In genomic region chr18:14964976-14965375, GRCh38 we compare ENCODE assay signal across 7 cellular contexts.
A peak's percentile ranks its signal among the peaks of the same experiment; 100 is the strongest.
DNase-seq lines count a peak whose midpoint lies in the region; FAIRE-seq and TF ChIP-seq lines count a peak whose summit lies in the region.
"Not testable (repeated sequence)": the region's sequence is repeated elsewhere in the genome, so short reads cannot be mapped to it uniquely, and the experiment has no call there.

No MANE protein-coding gene starts in this region.

- TF ChIP-seq POLR2A in esophagus muscularis mucosa (IDR thresholded peaks at IDR 0.05; ENCODE audit: low read depth); lower leg skin (IDR thresholded peaks at IDR 0.05); thyroid gland (IDR thresholded peaks at IDR 0.05): not testable (repeated sequence)

- H3K4me3 ChIP-seq in astrocyte (ENCODE audit: insufficient read depth, low read depth, low read length); esophagus muscularis mucosa; lower leg skin (ENCODE audit: low read depth, poor library complexity, severe bottlenecking); osteoblast (ENCODE audit: insufficient read depth, low read length); parathyroid adenoma (ENCODE audit: low read depth, low read length); thyroid gland (replicated peaks in 1 of 3): not testable (repeated sequence)

- H3K27ac Mint-ChIP-seq in astrocyte (ENCODE audit: unreplicated experiment) = peak overlapping the region; percentile 6

- H3K9me3 ChIP-seq in astrocyte (ENCODE audit: insufficient read depth, low read depth, low read length); esophagus muscularis mucosa; osteoblast (ENCODE audit: low read depth, low read length); parathyroid adenoma (ENCODE audit: control insufficient read depth, low read length); thyroid gland: not testable (repeated sequence)

- H3K4me3 Mint-ChIP-seq in astrocyte (ENCODE audit: unreplicated experiment) = not testable (repeated sequence)

- H3K4me2 ChIP-seq in astrocyte (ENCODE audit: low read length); osteoblast (ENCODE audit: insufficient read depth, low read length): not testable (repeated sequence)
- peak overlapping the region; percentile 22 for H3K4me2 ChIP-seq in parathyroid adenoma (ENCODE audit: low read length)

- 88% methylated on average over 4 of the region's 4 CpGs for WGBS in esophagus muscularis mucosa
- WGBS in lower leg skin, 2 donors = 81 to 87% methylated on average over 4 of the region's 4 CpGs
- WGBS in thyroid gland, 2 donors = 60 to 83% methylated on average over 4 of the region's 4 CpGs

- intact Hi-C loops in esophagus muscularis mucosa (cut with DNase I); lower leg skin (cut with DNase I; ENCODE audit: low total_unique reads); thyroid gland (cut with DNase I): not testable (repeated sequence)

- not testable (repeated sequence) for H3K4me1 ChIP-seq in astrocyte (ENCODE audit: insufficient read depth, low read length); esophagus muscularis mucosa; parathyroid adenoma
- H3K4me1 ChIP-seq in osteoblast (ENCODE audit: insufficient read depth, low read length) (peaks cover 20% of the 10 kb centered on the region), thyroid gland (peaks cover 24 to 32% of the 10 kb centered on the region in 2 donors)

- H4K20me1 ChIP-seq in astrocyte (ENCODE audit: insufficient read depth, low read length); osteoblast (ENCODE audit: insufficient read depth, low read length): not testable (repeated sequence)

- not testable (repeated sequence) for TF ChIP-seq CTCF in astrocyte (IDR thresholded peaks at IDR 0.05; ENCODE audit: insufficient read depth, low read depth, low read length); esophagus muscularis mucosa (IDR thresholded peaks at IDR 0.05); lower leg skin (IDR thresholded peaks at IDR 0.05); osteoblast (IDR thresholded peaks at IDR 0.05; ENCODE audit: extremely low read depth, low read depth, low read length); parathyroid adenoma (IDR thresholded peaks at IDR 0.05); thyroid gland (IDR thresholded peaks at IDR 0.05)

- not testable (repeated sequence) for H3K36me3 Mint-ChIP-seq in astrocyte (ENCODE audit: low read depth, unreplicated experiment)

- not testable (repeated sequence) for H3K4me1 Mint-ChIP-seq in astrocyte (ENCODE audit: low read depth, unreplicated experiment)

- FAIRE-seq in astrocyte (lab: Jason Lieb, UNC) = not testable (repeated sequence)
- FAIRE-seq in urothelium cell line (lab: Jason Lieb, UNC) = peak; percentile 62

- not testable (repeated sequence) for H3K9me3 Mint-ChIP-seq in astrocyte (ENCODE audit: unreplicated experiment)

- H3K27me3 ChIP-seq in astrocyte (ENCODE audit: insufficient read depth, low read length); esophagus muscularis mucosa; osteoblast (ENCODE audit: insufficient read depth, low read length); parathyroid adenoma (ENCODE audit: control insufficient read depth, insufficient read depth, low read length); thyroid gland: not testable (repeated sequence)

- H3K36me3 ChIP-seq in astrocyte (ENCODE audit: insufficient read depth, low read length); esophagus muscularis mucosa; osteoblast (ENCODE audit: insufficient read depth, low read length); parathyroid adenoma (ENCODE audit: control insufficient read depth, insufficient read depth, low read length); thyroid gland: not testable (repeated sequence)

- not testable (repeated sequence) for H3K9ac ChIP-seq in astrocyte (ENCODE audit: low read length); parathyroid adenoma

- not testable (repeated sequence) for H3K27me3 Mint-ChIP-seq in astrocyte (ENCODE audit: low read depth, unreplicated experiment)

- not testable (repeated sequence) for H2AFZ ChIP-seq in astrocyte (ENCODE audit: low read depth, low read length); osteoblast (ENCODE audit: low read length); parathyroid adenoma

- not testable (repeated sequence) for H3K27ac ChIP-seq in astrocyte (ENCODE audit: low read depth, low read length); esophagus muscularis mucosa (replicated peaks in 1 of 4); osteoblast (ENCODE audit: low read depth, low read length); parathyroid adenoma
- peak overlapping the region; percentile 31 to 58 (median 49) for H3K27ac ChIP-seq in thyroid gland

- not testable (repeated sequence) for DNase-seq in astrocyte (ENCODE audit: low read depth); thyroid gland; urothelium cell line (ENCODE audit: low spot score)
- DNase-seq in esophagus muscularis mucosa (ENCODE audit: extremely low spot score) = peak; percentile 53
- peak; percentile 3 to 43 for DNase-seq in lower leg skin (ENCODE audit: low spot score in 2 of 2)
- peak; percentile 54 for DNase-seq in osteoblast (ENCODE audit: insufficient read length, low spot score, missing footprints)

- not testable (repeated sequence) for TF ChIP-seq EP300 in esophagus muscularis mucosa (IDR thresholded peaks at IDR 0.05)

- H3K79me2 ChIP-seq in astrocyte (ENCODE audit: insufficient read depth, low read length); parathyroid adenoma: not testable (repeated sequence)
- peaks cover 36% of the 10 kb centered on the region for H3K79me2 ChIP-seq in osteoblast (ENCODE audit: insufficient read depth, low read length)
